Comparison of ENCODE assay signal across 1 cellular context in genomic region chr4:55256787-55257186, GRCh38.
TF ChIP-seq lines count a peak whose summit lies in the region.

No MANE protein-coding gene starts in this region.

TF ChIP-seq in H1, 55 proteins besides CTCF, POLR2A, EP300 and RAD21 (continued from another document):
- TF ChIP-seq, protein P1, sequence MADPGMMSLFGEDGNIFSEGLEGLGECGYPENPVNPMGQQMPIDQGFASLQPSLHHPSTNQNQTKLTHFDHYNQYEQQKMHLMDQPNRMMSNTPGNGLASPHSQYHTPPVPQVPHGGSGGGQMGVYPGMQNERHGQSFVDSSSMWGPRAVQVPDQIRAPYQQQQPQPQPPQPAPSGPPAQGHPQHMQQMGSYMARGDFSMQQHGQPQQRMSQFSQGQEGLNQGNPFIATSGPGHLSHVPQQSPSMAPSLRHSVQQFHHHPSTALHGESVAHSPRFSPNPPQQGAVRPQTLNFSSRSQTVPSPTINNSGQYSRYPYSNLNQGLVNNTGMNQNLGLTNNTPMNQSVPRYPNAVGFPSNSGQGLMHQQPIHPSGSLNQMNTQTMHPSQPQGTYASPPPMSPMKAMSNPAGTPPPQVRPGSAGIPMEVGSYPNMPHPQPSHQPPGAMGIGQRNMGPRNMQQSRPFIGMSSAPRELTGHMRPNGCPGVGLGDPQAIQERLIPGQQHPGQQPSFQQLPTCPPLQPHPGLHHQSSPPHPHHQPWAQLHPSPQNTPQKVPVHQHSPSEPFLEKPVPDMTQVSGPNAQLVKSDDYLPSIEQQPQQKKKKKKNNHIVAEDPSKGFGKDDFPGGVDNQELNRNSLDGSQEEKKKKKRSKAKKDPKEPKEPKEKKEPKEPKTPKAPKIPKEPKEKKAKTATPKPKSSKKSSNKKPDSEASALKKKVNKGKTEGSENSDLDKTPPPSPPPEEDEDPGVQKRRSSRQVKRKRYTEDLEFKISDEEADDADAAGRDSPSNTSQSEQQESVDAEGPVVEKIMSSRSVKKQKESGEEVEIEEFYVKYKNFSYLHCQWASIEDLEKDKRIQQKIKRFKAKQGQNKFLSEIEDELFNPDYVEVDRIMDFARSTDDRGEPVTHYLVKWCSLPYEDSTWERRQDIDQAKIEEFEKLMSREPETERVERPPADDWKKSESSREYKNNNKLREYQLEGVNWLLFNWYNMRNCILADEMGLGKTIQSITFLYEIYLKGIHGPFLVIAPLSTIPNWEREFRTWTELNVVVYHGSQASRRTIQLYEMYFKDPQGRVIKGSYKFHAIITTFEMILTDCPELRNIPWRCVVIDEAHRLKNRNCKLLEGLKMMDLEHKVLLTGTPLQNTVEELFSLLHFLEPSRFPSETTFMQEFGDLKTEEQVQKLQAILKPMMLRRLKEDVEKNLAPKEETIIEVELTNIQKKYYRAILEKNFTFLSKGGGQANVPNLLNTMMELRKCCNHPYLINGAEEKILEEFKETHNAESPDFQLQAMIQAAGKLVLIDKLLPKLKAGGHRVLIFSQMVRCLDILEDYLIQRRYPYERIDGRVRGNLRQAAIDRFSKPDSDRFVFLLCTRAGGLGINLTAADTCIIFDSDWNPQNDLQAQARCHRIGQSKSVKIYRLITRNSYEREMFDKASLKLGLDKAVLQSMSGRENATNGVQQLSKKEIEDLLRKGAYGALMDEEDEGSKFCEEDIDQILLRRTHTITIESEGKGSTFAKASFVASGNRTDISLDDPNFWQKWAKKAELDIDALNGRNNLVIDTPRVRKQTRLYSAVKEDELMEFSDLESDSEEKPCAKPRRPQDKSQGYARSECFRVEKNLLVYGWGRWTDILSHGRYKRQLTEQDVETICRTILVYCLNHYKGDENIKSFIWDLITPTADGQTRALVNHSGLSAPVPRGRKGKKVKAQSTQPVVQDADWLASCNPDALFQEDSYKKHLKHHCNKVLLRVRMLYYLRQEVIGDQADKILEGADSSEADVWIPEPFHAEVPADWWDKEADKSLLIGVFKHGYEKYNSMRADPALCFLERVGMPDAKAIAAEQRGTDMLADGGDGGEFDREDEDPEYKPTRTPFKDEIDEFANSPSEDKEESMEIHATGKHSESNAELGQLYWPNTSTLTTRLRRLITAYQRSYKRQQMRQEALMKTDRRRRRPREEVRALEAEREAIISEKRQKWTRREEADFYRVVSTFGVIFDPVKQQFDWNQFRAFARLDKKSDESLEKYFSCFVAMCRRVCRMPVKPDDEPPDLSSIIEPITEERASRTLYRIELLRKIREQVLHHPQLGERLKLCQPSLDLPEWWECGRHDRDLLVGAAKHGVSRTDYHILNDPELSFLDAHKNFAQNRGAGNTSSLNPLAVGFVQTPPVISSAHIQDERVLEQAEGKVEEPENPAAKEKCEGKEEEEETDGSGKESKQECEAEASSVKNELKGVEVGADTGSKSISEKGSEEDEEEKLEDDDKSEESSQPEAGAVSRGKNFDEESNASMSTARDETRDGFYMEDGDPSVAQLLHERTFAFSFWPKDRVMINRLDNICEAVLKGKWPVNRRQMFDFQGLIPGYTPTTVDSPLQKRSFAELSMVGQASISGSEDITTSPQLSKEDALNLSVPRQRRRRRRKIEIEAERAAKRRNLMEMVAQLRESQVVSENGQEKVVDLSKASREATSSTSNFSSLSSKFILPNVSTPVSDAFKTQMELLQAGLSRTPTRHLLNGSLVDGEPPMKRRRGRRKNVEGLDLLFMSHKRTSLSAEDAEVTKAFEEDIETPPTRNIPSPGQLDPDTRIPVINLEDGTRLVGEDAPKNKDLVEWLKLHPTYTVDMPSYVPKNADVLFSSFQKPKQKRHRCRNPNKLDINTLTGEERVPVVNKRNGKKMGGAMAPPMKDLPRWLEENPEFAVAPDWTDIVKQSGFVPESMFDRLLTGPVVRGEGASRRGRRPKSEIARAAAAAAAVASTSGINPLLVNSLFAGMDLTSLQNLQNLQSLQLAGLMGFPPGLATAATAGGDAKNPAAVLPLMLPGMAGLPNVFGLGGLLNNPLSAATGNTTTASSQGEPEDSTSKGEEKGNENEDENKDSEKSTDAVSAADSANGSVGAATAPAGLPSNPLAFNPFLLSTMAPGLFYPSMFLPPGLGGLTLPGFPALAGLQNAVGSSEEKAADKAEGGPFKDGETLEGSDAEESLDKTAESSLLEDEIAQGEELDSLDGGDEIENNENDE (IDR thresholded peaks at IDR 0.05; ENCODE audit: insufficient replicate concordance, low read length) = no peak
- TF ChIP-seq GTF2F1 (IDR thresholded peaks at IDR 0.05; ENCODE audit: borderline replicate concordance, low read depth, low read length) = no peak
- TF ChIP-seq TAF1 (IDR thresholded peaks at IDR 0.05; ENCODE audit: low read depth, low read length) = no peak
- no peak for TF ChIP-seq FOSL1 (IDR thresholded peaks at IDR 0.05; ENCODE audit: insufficient read depth, low read depth, low read length)
- no peak for TF ChIP-seq SRF (IDR thresholded peaks at IDR 0.05; ENCODE audit: low read depth, low read length)
- no peak for TF ChIP-seq KDM5A (IDR thresholded peaks at IDR 0.05; ENCODE audit: low read length)
- TF ChIP-seq CEBPB (IDR thresholded peaks at IDR 0.05; ENCODE audit: low read depth, low read length) = no peak
